26 cellular contexts compared by ENCODE assay signal in the genomic region with DNA sequence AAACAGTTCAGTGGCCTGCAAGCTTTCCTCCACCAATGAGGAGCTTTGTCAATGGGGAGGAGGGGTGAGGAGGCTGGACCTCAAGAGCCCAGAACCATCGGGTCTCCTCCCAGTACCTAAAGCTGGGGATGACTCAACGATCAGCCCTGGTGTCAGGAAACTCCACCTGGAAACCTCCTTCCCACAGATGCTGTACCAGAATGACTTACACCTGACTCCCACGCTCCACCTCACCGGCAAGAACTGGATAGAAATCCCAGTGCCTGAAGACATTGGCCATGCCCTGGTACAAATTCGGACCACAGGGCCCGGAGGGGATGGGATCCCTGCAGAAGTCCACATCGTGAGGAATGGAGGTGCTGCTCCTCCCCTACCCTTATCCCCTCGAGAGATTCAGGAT. TPM values are rescaled to one million over a fixed set of nuclear protein-coding genes. Genes with fewer than 3 reads are reported as not detected.
"Had no signal": no experiment of that assay in that cellular context is flagged by ENCODE, and none has a peak within 500 bp of the region (broad histone marks: within the 10 kb centered on the region; RNA-seq: fewer than 3 reads in every experiment).

No MANE protein-coding gene starts in this region.

- H3K27me3 ChIP-seq: hepatocyte, testis had no signal

- H3K9me3 ChIP-seq: left ventricle myocardium inferior, testis had no signal

- H3K36me3 ChIP-seq: left ventricle myocardium inferior had no signal

- DNase-seq: activated CD8-positive, alpha-beta memory T cell treated with anti-CD3 and anti-CD28 coated beads, Interleukin-2, amount 50 U/mL, for 4 hours; activated naive CD4-positive, alpha-beta T cell; activated naive CD8-positive, alpha-beta T cell treated with anti-CD3 and anti-CD28 coated beads for 36 hours; activated T-cell treated with anti-CD3 and anti-CD28 coated beads, Interleukin-2, amount 50 U/mL, for 4 hours; cerebellar nuclear complex; cortex of kidney; endodermal cell; foreskin fibroblast; immature natural killer cell; left ventricle myocardium inferior; midbrain; natural killer cell; stimulated activated CD4-positive, alpha-beta T cell treated with anti-CD3 and anti-CD28 coated beads, Interleukin-15, amount 100 ng/mL, for 24 hours; stimulated activated CD8-positive, alpha-beta memory T cell treated with anti-CD3 and anti-CD28 coated beads, Interleukin-4, amount 100 ng/mL, for 48 hours; stimulated activated naive B cell treated with anti-CD40 and anti-IgM and Interleukin-4, amounts not matched to agents 10 μg/mL and 1 μg/mL and 100 μg/mL, for 72 hours; T-helper 1 cell; T-helper 9 cell; testis had no signal

- H3K27ac ChIP-seq: hepatocyte, left ventricle myocardium inferior, testis had no signal

- H3K4me3 ChIP-seq: hepatocyte, left ventricle myocardium inferior, smooth muscle cell, testis had no signal

- ATAC-seq: activated T-cell treated with anti-CD3 and anti-CD28 coated beads, Interleukin-2, amount 50 U/mL, for 4 hours; natural killer cell; sciatic nerve; stimulated activated naive B cell treated with anti-CD40 and anti-IgM and Interleukin-4, amounts not matched to agents 10 μg/mL and 1 μg/mL and 100 μg/mL, for 72 hours had no signal

- H3K4me2 ChIP-seq: hepatocyte, smooth muscle cell had no signal

- H2AFZ ChIP-seq: hepatocyte had no signal

- H3K79me2 ChIP-seq: hepatocyte had no signal

RNA-seq across cellular contexts. Expression of gene TMEM81, which starts 11.4 kb away (rescaled TPM):
- polyA plus RNA-seq: hepatocyte had no signal

RNA-seq across cellular contexts. Expression of gene CNTN2, which starts 29.9 kb away (rescaled TPM):
- total RNA-seq: activated naive CD8-positive, alpha-beta T cell treated with anti-CD3 and anti-CD28 coated beads for 36 hours; activated T-cell treated with anti-CD3 and anti-CD28 coated beads, Interleukin-2, amount 50 U/mL, for 4 hours; activated T-helper 2 cell treated with anti-CD3 and anti-CD28 coated beads, Interferon-gamma antibody, Interleukin-2, Interleukin-4, amounts not matched to agents 10 μg/mL and 5 μg/mL and 100 μg/mL, durations not matched to agents 14 hours and 24 hours and 36 hours; epithelial cell of proximal tubule; fibroblast of lung; glomerular endothelial cell; natural killer cell; osteoblast; smooth muscle cell had no signal
- polyA plus RNA-seq: fibroblast of lung, hepatocyte, immature natural killer cell, smooth muscle cell had no signal
